22 cellular contexts compared by ENCODE assay signal in the genomic region with DNA sequence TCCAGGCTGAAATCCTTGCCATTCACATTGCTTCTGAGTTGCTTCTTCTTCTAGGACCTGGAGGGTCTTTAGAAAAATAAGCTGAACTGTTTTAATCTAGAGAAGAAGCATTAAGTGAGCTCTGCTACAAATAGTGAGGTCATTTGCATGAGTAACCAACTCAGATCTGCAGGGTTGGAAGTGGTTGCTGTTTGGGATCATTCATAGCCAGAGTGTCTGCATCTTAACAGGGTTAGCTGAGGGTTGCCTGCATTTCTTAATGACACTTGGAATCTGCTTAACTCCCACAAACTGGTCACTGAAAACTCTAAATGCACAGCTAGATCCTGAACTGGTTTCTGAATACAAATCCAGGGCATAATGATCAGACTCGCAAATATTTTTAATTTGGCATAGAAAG. TPM values are rescaled to one million over a fixed set of nuclear protein-coding genes. Genes with fewer than 3 reads are reported as not detected.
DNase-seq lines count a peak whose midpoint lies in the region; TF ChIP-seq lines count a peak whose summit lies in the region.
"Had no signal": no experiment of that assay in that cellular context is flagged by ENCODE, and none has a peak within 500 bp of the region (broad histone marks: within the 10 kb centered on the region; RNA-seq: fewer than 3 reads in every experiment).

No MANE protein-coding gene starts in this region.

- DNase-seq in AG10803 (ENCODE audit: low read depth), result peak; percentile 84
- peak; percentile 83 for DNase-seq in HFFc6
- peak; percentile 30 for DNase-seq in amniotic stem cell (lab: John Stamatoyannopoulos, UW)
- DNase-seq in immature natural killer cell, result no peak
- no peak for DNase-seq in activated CD4-positive, CD25-positive, alpha-beta regulatory T cell (lab: John Stamatoyannopoulos, UW)
- no peak for DNase-seq in dermis blood vessel endothelial cell
- DNase-seq in NCI-H128 (lab: John Stamatoyannopoulos, UW; ENCODE audit: unreplicated experiment), result no peak
- DNase-seq in NK-92 (lab: John Stamatoyannopoulos, UW; ENCODE audit: unreplicated experiment), result no peak
- DNase-seq: activated CD4-positive, alpha-beta T cell treated with anti-CD3 and anti-CD28 coated beads for 48 hours; activated T-cell treated with anti-CD3 and anti-CD28 coated beads, Interleukin-2, amount 50 U/mL, for 1 hour; amygdala; effector memory CD4-positive, alpha-beta T cell; head of caudate nucleus; left ventricle myocardium inferior; naive thymus-derived CD8-positive, alpha-beta T cell; NCI-H1105 treated with DMSO at 0.1 percent for 48 hours; NCI-H446; PC-9; retina; stimulated activated CD4-positive, alpha-beta T cell treated with anti-CD3 and anti-CD28 coated beads, Interleukin-2, amount 100 ng/mL, for 48 hours; trophoblast cell had no signal

- no peak overlapping the region for H3K4me3 ChIP-seq in AG10803 (ENCODE audit: low read length)
- H3K4me3 ChIP-seq: BLaER1, left ventricle myocardium inferior, PC-9 had no signal

- H3K36me3 Mint-ChIP-seq in HFFc6 (ENCODE audit: low read depth) (peaks cover 63% of the 10 kb centered on the region), immature natural killer cell (peaks cover 3 to 11% (median 5%) of the 10 kb centered on the region in 3 donors)

- H3K4me3 Mint-ChIP-seq in HFFc6, result peak overlapping the region; percentile 42
- H3K4me3 Mint-ChIP-seq in immature natural killer cell, result no peak overlapping the region
- H3K4me3 Mint-ChIP-seq: naive thymus-derived CD8-positive, alpha-beta T cell had no signal

- H3K27ac Mint-ChIP-seq in HFFc6 (peak overlapping the region; percentile 97), immature natural killer cell (peak overlapping the region in 4 of 6 donors; percentile 70 to 91 (median 83))

- H3K4me1 Mint-ChIP-seq in HFFc6 (ENCODE audit: low read depth), result peaks cover 88% of the 10 kb centered on the region
- H3K4me1 Mint-ChIP-seq in immature natural killer cell, result peaks cover 23 to 26% of the 10 kb centered on the region in 2 donors

- TF ChIP-seq CTCF in AG10803 (conservative IDR thresholded peaks at IDR 0.05; ENCODE audit: low read length), result no peak
- no peak for TF ChIP-seq CTCF in HFFc6 (IDR thresholded peaks at IDR 0.05)

- H3K9me3 Mint-ChIP-seq in HFFc6 (peaks cover 6% of the 10 kb centered on the region; the same call in 1 of the 2 replicates), immature natural killer cell (peaks cover 0 to 9% (median 0%) of the 10 kb centered on the region in 6 donors)

- H3K27me3 Mint-ChIP-seq in HFFc6 (ENCODE audit: insufficient read depth) (no peaks in the 10 kb centered on the region; the same call in 1 of the 2 replicates), immature natural killer cell (ENCODE audit: low read depth in 3 of 3) (peaks cover 7 to 17% (median 15%) of the 10 kb centered on the region in 3 donors)

RNA-seq across cellular contexts. Expression of a gene that starts 9.9 kb away (rescaled TPM):
- total RNA-seq in HFFc6 (2021; fragmentation: NEBNext Ultra II Directional; extraction: Animal tissue kit (Norgen Biotek cat#: 25700)), result 10 to 100 TPM; 18.6 to 32.3 (median 30.5) TPM
- 1 to 10 TPM; 1.3 to 2.0 (median 1.7) TPM for polyA plus RNA-seq in immature natural killer cell
- 1.1 and 1.4 TPM in 2 replicates for total RNA-seq in dermis blood vessel endothelial cell

Comparison
In these comparisons a context has a peak if more than half of its experiments do, and no peak if none do; other contexts are left out.
1. DNase-seq: peak in AG10803 (single experiment), HFFc6 (single experiment) and amniotic stem cell (single experiment); none in immature natural killer cell (0 of 3), activated CD4-positive, CD25-positive, alpha-beta regulatory T cell (0 of 4), dermis blood vessel endothelial cell (single experiment), NCI-H128 (single experiment) and NK-92 (single experiment).